In genomic region chr2:96413067-96413722, GRCh38 we compare ENCODE assay signal across 10 cellular contexts.
DNase-seq lines count a peak whose midpoint lies in the region; ATAC-seq and TF ChIP-seq lines count a peak whose summit lies in the region.
"Had no signal": no experiment of that assay in that cellular context is flagged by ENCODE, and none has a peak within 500 bp of the region (broad histone marks: within the 10 kb centered on the region; RNA-seq: fewer than 3 reads in every experiment).

No MANE protein-coding gene starts in this region.

- H3K36me3 ChIP-seq in esophagus squamous epithelium, result no peaks in the 10 kb centered on the region

- peak overlapping the region; percentile 38 to 73 (median 62) for H3K27ac ChIP-seq in esophagus squamous epithelium
- H3K27ac ChIP-seq: SK-N-MC had no signal

- no peak overlapping the region for H3K4me3 Mint-ChIP-seq in activated T-cell treated with anti-CD3 and anti-CD28 coated beads, Interleukin-2, amount 50 U/mL, for 24 hours
- no peak overlapping the region for H3K4me3 Mint-ChIP-seq in activated T-cell treated with anti-CD3 and anti-CD28 coated beads, Interleukin-2, amount 50 U/mL, for 72 hours
- no peak overlapping the region for H3K4me3 Mint-ChIP-seq in activated T-cell treated with anti-CD3 and anti-CD28 coated beads, Interleukin-2, amount 50 U/mL, for 4 hours

- no peaks in the 10 kb centered on the region for H3K36me3 Mint-ChIP-seq in activated T-cell treated with anti-CD3 and anti-CD28 coated beads, Interleukin-2, amount 50 U/mL, for 24 hours (ENCODE audit: low read depth)
- peaks cover 14 to 17% of the 10 kb centered on the region in 2 donors for H3K36me3 Mint-ChIP-seq in activated T-cell treated with anti-CD3 and anti-CD28 coated beads, Interleukin-2, amount 50 U/mL, for 72 hours (ENCODE audit: insufficient read depth in 2 of 2)
- H3K36me3 Mint-ChIP-seq in activated T-cell treated with anti-CD3 and anti-CD28 coated beads, Interleukin-2, amount 50 U/mL, for 4 hours (ENCODE audit: insufficient read depth), result no peaks in the 10 kb centered on the region

- ATAC-seq in GM21526 (IDR thresholded peaks at IDR 0.05; ENCODE audit: low FRiP score, unreplicated experiment), result no peak
- ATAC-seq in activated T-cell treated with anti-CD3 and anti-CD28 coated beads, Interleukin-2, amount 50 U/mL, for 72 hours (replicated peaks in 1 of 2), result no peak
- no peak for ATAC-seq in activated T-cell treated with anti-CD3 and anti-CD28 coated beads, Interleukin-2, amount 50 U/mL, for 4 hours

- H3K27ac Mint-ChIP-seq in activated T-cell treated with anti-CD3 and anti-CD28 coated beads, Interleukin-2, amount 50 U/mL, for 24 hours, result no peak overlapping the region
- H3K27ac Mint-ChIP-seq in activated T-cell treated with anti-CD3 and anti-CD28 coated beads, Interleukin-2, amount 50 U/mL, for 72 hours, result no peak overlapping the region

- TF ChIP-seq CTCF in esophagus squamous epithelium (IDR thresholded peaks at IDR 0.05), result no peak

- H3K9me3 ChIP-seq in esophagus squamous epithelium, result peaks cover 0 to 4% (median 4%) of the 10 kb centered on the region in 3 donors

- peaks cover 0 to 23% (median 0%) of the 10 kb centered on the region in 3 donors for H3K4me1 ChIP-seq in esophagus squamous epithelium

- no peak for TF ChIP-seq POLR2A in esophagus squamous epithelium (IDR thresholded peaks at IDR 0.05)

- in situ Hi-C loops in Caki2 (cut with HindIII; ENCODE audit: low pct_unique_long_range_greater_than_20kb, low sequenced_read_pairs), result no loop called here

- H3K9me3 Mint-ChIP-seq in activated T-cell treated with anti-CD3 and anti-CD28 coated beads, Interleukin-2, amount 50 U/mL, for 24 hours, result peaks cover 16% of the 10 kb centered on the region
- peaks cover 13 to 16% of the 10 kb centered on the region in 2 donors for H3K9me3 Mint-ChIP-seq in activated T-cell treated with anti-CD3 and anti-CD28 coated beads, Interleukin-2, amount 50 U/mL, for 72 hours
- peaks cover 14% of the 10 kb centered on the region for H3K9me3 Mint-ChIP-seq in activated T-cell treated with anti-CD3 and anti-CD28 coated beads, Interleukin-2, amount 50 U/mL, for 4 hours

- DNase-seq in Caki2 (ENCODE audit: low read depth) (peak; percentile 40), NCI-H748 treated with DMSO at 0.1 percent for 48 hours (lab: John Stamatoyannopoulos, UW) (peak; percentile 7), esophagus squamous epithelium (lab: John Stamatoyannopoulos, UW) (no peak), renal cortical epithelial cell (ENCODE audit: low read depth) (peak; percentile 54)
- DNase-seq in activated T-cell treated with anti-CD3 and anti-CD28 coated beads, Interleukin-2, amount 50 U/mL, for 24 hours, result no peak
- no peak for DNase-seq in activated T-cell treated with anti-CD3 and anti-CD28 coated beads, Interleukin-2, amount 50 U/mL, for 72 hours
- no peak for DNase-seq in activated T-cell treated with anti-CD3 and anti-CD28 coated beads, Interleukin-2, amount 50 U/mL, for 4 hours
- DNase-seq: glutamatergic neuron had no signal

- peaks cover 0 to 10% (median 0%) of the 10 kb centered on the region in 4 donors for H3K27me3 ChIP-seq in esophagus squamous epithelium

- WGBS in esophagus squamous epithelium, 2 donors, result 29 to 35% methylated on average over 6 to 7 of the region's 7 CpGs

- H3K4me1 Mint-ChIP-seq in activated T-cell treated with anti-CD3 and anti-CD28 coated beads, Interleukin-2, amount 50 U/mL, for 24 hours (ENCODE audit: low read depth), result peaks cover 14% of the 10 kb centered on the region
- H3K4me1 Mint-ChIP-seq in activated T-cell treated with anti-CD3 and anti-CD28 coated beads, Interleukin-2, amount 50 U/mL, for 72 hours (ENCODE audit: low read depth), result peaks cover 7% of the 10 kb centered on the region
- H3K4me1 Mint-ChIP-seq in activated T-cell treated with anti-CD3 and anti-CD28 coated beads, Interleukin-2, amount 50 U/mL, for 4 hours (ENCODE audit: low read depth), result peaks cover 12% of the 10 kb centered on the region

- H3K27me3 Mint-ChIP-seq in activated T-cell treated with anti-CD3 and anti-CD28 coated beads, Interleukin-2, amount 50 U/mL, for 24 hours, result no peaks in the 10 kb centered on the region
- no peaks in the 10 kb centered on the region for H3K27me3 Mint-ChIP-seq in activated T-cell treated with anti-CD3 and anti-CD28 coated beads, Interleukin-2, amount 50 U/mL, for 72 hours (ENCODE audit: low read depth)
- no peaks in the 10 kb centered on the region for H3K27me3 Mint-ChIP-seq in activated T-cell treated with anti-CD3 and anti-CD28 coated beads, Interleukin-2, amount 50 U/mL, for 4 hours (ENCODE audit: low read depth)

- peak overlapping the region; percentile 38 to 60 (median 50) for H3K4me3 ChIP-seq in esophagus squamous epithelium
- H3K4me3 ChIP-seq: SK-N-MC had no signal

- intact Hi-C loops in esophagus squamous epithelium (cut with DNase I), result no loop called here

Comparison
In these comparisons a context has a peak if more than half of its experiments do, and no peak if none do; other contexts are left out.
1. DNase-seq: peak in Caki2 (single experiment), NCI-H748 treated with DMSO at 0.1 percent for 48 hours (single experiment) and renal cortical epithelial cell (single experiment); none in esophagus squamous epithelium (single experiment), activated T-cell treated with anti-CD3 and anti-CD28 coated beads, Interleukin-2, amount 50 U/mL, for 24 hours (single experiment), activated T-cell treated with anti-CD3 and anti-CD28 coated beads, Interleukin-2, amount 50 U/mL, for 72 hours (0 of 2) and activated T-cell treated with anti-CD3 and anti-CD28 coated beads, Interleukin-2, amount 50 U/mL, for 4 hours (single experiment).